18 cellular contexts compared by ENCODE assay signal in the genomic region with DNA sequence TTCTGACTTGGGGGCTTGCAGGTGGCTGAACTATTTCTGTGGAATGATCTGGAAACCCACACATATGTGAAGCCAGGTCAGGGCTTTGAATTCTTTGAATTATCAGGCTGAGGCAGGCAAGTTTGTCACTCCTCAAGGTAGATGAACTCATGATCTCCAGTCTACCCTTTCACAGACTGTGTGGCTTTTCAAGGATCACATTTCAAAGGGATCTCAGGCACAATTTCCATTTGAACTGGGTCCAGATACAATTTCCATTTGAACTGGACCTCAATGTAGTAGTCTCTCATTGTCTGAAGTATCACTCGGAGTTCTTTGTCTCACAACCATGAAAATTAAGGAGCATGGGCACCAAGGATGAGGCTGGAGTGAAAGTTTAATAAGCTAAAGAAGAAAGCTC. TPM values are rescaled to one million over a fixed set of nuclear protein-coding genes. Genes with fewer than 3 reads are reported as not detected.
A peak's percentile ranks its signal among the peaks of the same experiment; 100 is the strongest.
DNase-seq lines count a peak whose midpoint lies in the region; ATAC-seq, FAIRE-seq and TF ChIP-seq lines count a peak whose summit lies in the region.
"Had no signal": no experiment of that assay in that cellular context is flagged by ENCODE, and none has a peak within 500 bp of the region (broad histone marks: within the 10 kb centered on the region; RNA-seq: fewer than 3 reads in every experiment).

No MANE protein-coding gene starts in this region.

- no peaks in the 10 kb centered on the region for H3K79me2 ChIP-seq in HepG2 (ENCODE audit: insufficient read depth, low read length)
- no peaks in the 10 kb centered on the region for H3K79me2 ChIP-seq in H1 (ENCODE audit: control insufficient read depth in 1 of 2, insufficient read depth in 2 of 2, low read length in 2 of 2)

- H2AK5ac ChIP-seq in H1 (ENCODE audit: low read depth, low read length) = no peak overlapping the region

- H2BK20ac ChIP-seq in H1 (ENCODE audit: low read length) = no peak overlapping the region

- H3K18ac ChIP-seq in H1 (ENCODE audit: extremely low read depth, low read length) = no peak overlapping the region; the same call in 1 of the 2 replicates

- peak; percentile 34 for DNase-seq in HepG2 (ENCODE audit: low spot score)
- DNase-seq in right lobe of liver = no peak
- peak; percentile 40 for DNase-seq in SW480 (ENCODE audit: low spot score)
- DNase-seq in H1 (ENCODE audit: low read depth in 1 of 2, low spot score in 2 of 2) = no peak
- no peak for DNase-seq in GM12891 (ENCODE audit: insufficient read length, low spot score)
- DNase-seq in Right ventricle myocardium inferior (ENCODE audit: missing footprints) = no peak
- DNase-seq: C1 segment of cervical spinal cord; Calu3; CD4-positive, alpha-beta memory T cell; COR-L47; DMS53; DMS79 treated with DMSO at 0.1 percent for 48 hours; GF-D8; GOT3; H7; HCEC 1CT had no signal

- WGBS in HepG2 (ENCODE audit: low lambda C conversion rate) = 0% methylated on average over 1 of the region's 1 CpG
- WGBS in right lobe of liver (ENCODE audit: insufficient coverage, low coverage, low lambda C conversion rate, missing lambda C conversion rate) = 100% methylated on average over 1 of the region's 1 CpG
- 79% methylated on average over 1 of the region's 1 CpG; no CpG with 5 or more reads in 1 of the 2 experiments for WGBS in H1 (ENCODE audit: extremely low coverage in 1 of 2, insufficient coverage in 1 of 2, insufficient read length in 1 of 2, insufficient replicate concordance in 2 of 2, low coverage in 1 of 2, low lambda C conversion rate in 2 of 2, missing lambda C conversion rate in 1 of 2), 2 experiments

- TF ChIP-seq POLR2A in HepG2 (IDR thresholded peaks at IDR 0.05; ENCODE audit: insufficient read depth in 1 of 2, low read depth in 2 of 2, low read length in 2 of 2) (no peak), right lobe of liver (IDR thresholded peaks at IDR 0.05) (no peak), H1 (IDR thresholded peaks at IDR 0.05; ENCODE audit: control extremely low read depth in 1 of 2, low read depth in 2 of 2, low read length in 2 of 2) (no peak), GM12891 (IDR thresholded peaks at IDR 0.05; ENCODE audit: low read depth, low read length) (no peak)

- H3K23me2 ChIP-seq in H1 (ENCODE audit: low read depth, low read length) = no peaks in the 10 kb centered on the region

- H3K23ac ChIP-seq in H1 (ENCODE audit: insufficient read length) = no peak overlapping the region

- no peaks in the 10 kb centered on the region for H3K79me1 ChIP-seq in H1 (ENCODE audit: low read depth, low read length)

- no peak overlapping the region for H2BK120ac ChIP-seq in H1 (replicated peaks; ENCODE audit: low read depth, low read length)

- H3K4ac ChIP-seq in H1 (replicated peaks; ENCODE audit: insufficient read length, low read depth, low read length) = no peak overlapping the region

- no peaks in the 10 kb centered on the region for H4K20me1 ChIP-seq in HepG2 (ENCODE audit: insufficient read depth, low read length)
- peaks cover 0 to 2% of the 10 kb centered on the region in 2 experiments for H4K20me1 ChIP-seq in H1 (replicated peaks in 1 of 2; ENCODE audit: control insufficient read depth in 1 of 2, insufficient read depth in 2 of 2, low read length in 2 of 2)

- no peak overlapping the region for H3K4me3 ChIP-seq in HepG2 (replicated peaks in 1 of 3; ENCODE audit: insufficient read depth in 1 of 3, low read depth in 2 of 3, low read length in 3 of 3)
- no peak overlapping the region for H3K4me3 ChIP-seq in right lobe of liver
- H3K4me3 ChIP-seq in H1 (ENCODE audit: extremely low read depth in 1 of 4, insufficient read depth in 2 of 4, low read depth in 3 of 4, low read length in 4 of 4) = no peak overlapping the region

- H3K4me2 ChIP-seq in HepG2 (ENCODE audit: low read depth, low read length) = no peak overlapping the region
- H3K4me2 ChIP-seq in H1 (ENCODE audit: insufficient read depth in 1 of 2, low read depth in 2 of 2, low read length in 2 of 2) = 0 out of 4 replicates have a peak overlapping the region, but pooled peaks of 1 of the 2 experiments have one; percentile 14

- H3K4me1 ChIP-seq in HepG2 (ENCODE audit: insufficient read depth, low read length) (peaks cover 31% of the 10 kb centered on the region), right lobe of liver (no peaks in the 10 kb centered on the region), H1 (replicated peaks in 1 of 4; ENCODE audit: control insufficient read depth in 3 of 4, insufficient read depth in 4 of 4, low read length in 3 of 4) (peaks cover 0 to 2% (median 0%) of the 10 kb centered on the region in 4 experiments; a peak in 1 of 7 replicates)

- no peak overlapping the region for H2BK5ac ChIP-seq in H1 (ENCODE audit: low read depth, low read length)

- BruUV-seq in HepG2 (replicated peaks; lab: Mats Ljungman, UMichigan) = no TSS peak

- in situ Hi-C loops in HepG2 (cut with HindIII; ENCODE audit: extremely low pct_ligation_motif_present, low pct_unique_long_range_greater_than_20kb) = no loop called here

- FAIRE-seq in HepG2 (lab: Jason Lieb, UNC) = no peak
- no peak for FAIRE-seq in H1 (lab: Jason Lieb, UNC)
- FAIRE-seq in GM12891 (lab: Jason Lieb, UNC) = no peak
- FAIRE-seq: GM12892 had no signal

- no peak overlapping the region for H3K56ac ChIP-seq in H1 (replicated peaks; ENCODE audit: insufficient read length, low read depth, low read length)

- no peak overlapping the region for H3K14ac ChIP-seq in H1 (ENCODE audit: insufficient read length)

- intact Hi-C loops in HepG2 (cut with micrococcal nuclease; ENCODE audit: unreplicated experiment) = no loop called here
- intact Hi-C loops in right lobe of liver (cut with DNase I) = no loop called here
- intact Hi-C loops in Right ventricle myocardium inferior (cut with DNase I) = no loop called here

- H3K27me3 ChIP-seq in HepG2 (ENCODE audit: control insufficient read depth in 1 of 2, insufficient read depth in 2 of 2, low read length in 2 of 2) (no peaks in the 10 kb centered on the region), right lobe of liver (no peaks in the 10 kb centered on the region), H1 (replicated peaks in 1 of 4; ENCODE audit: control insufficient read depth in 3 of 4, extremely low read depth in 1 of 4, insufficient read depth in 3 of 4, low read length in 3 of 4) (no peaks in the 10 kb centered on the region)

- no peak overlapping the region for H4K8ac ChIP-seq in H1 (ENCODE audit: extremely low read depth, insufficient read depth, low read length)

- H4K5ac ChIP-seq in H1 (ENCODE audit: insufficient read length, low read depth, low read length) = no peak overlapping the region

- TF ChIP-seq CTCF in HepG2 (CRISPR knock-in tag; IDR thresholded peaks at IDR 0.05) = no peak
- TF ChIP-seq CTCF in right lobe of liver (IDR thresholded peaks at IDR 0.05) = no peak
- no peak for TF ChIP-seq CTCF in H1 (IDR thresholded peaks at IDR 0.05; ENCODE audit: control extremely low read depth in 1 of 3, insufficient read depth in 1 of 3, low read depth in 1 of 3, low read length in 3 of 3)

- POLR2A ChIA-PET in HepG2 (lab: Yijun Ruan, JAX) (no interaction called here), H1 (lab: Charles Lee; ENCODE audit: partially characterized antibody) (no interaction called here)

- H4K91ac ChIP-seq in H1 (replicated peaks; ENCODE audit: insufficient read length, low read length) = no peak overlapping the region

- H3K27ac ChIP-seq in HepG2 (ENCODE audit: extremely low read length, insufficient read depth, low read length) (no peak overlapping the region), right lobe of liver (no peak overlapping the region), H1 (ENCODE audit: low read depth, low read length) (no peak overlapping the region)

- H2BK12ac ChIP-seq in H1 (ENCODE audit: low read depth, low read length) = no peak overlapping the region

- H2BK15ac ChIP-seq in H1 (ENCODE audit: low read length) = no peak overlapping the region

- TF ChIP-seq EP300 in HepG2 (IDR thresholded peaks at IDR 0.05; ENCODE audit: low read depth in 2 of 2, low read length in 2 of 2) = no peak
- no peak for TF ChIP-seq EP300 in HepG2 (CRISPR knock-in tag; IDR thresholded peaks at IDR 0.05; ENCODE audit: borderline replicate concordance)
- TF ChIP-seq EP300 in H1 (IDR thresholded peaks at IDR 0.05; ENCODE audit: borderline replicate concordance in 1 of 2, low read depth in 2 of 2, low read length in 2 of 2) = no peak

- H3K9ac ChIP-seq in HepG2 (ENCODE audit: insufficient read depth, low read depth, low read length) (no peak overlapping the region), H1 (replicated peaks in 1 of 4; ENCODE audit: extremely low read depth in 1 of 4, low read depth in 3 of 4, low read length in 3 of 4) (no peak overlapping the region)

- H3K36me3 ChIP-seq in HepG2 (replicated peaks in 1 of 2; ENCODE audit: control insufficient read depth in 1 of 2, insufficient read depth in 2 of 2, low read length in 2 of 2) = no peaks in the 10 kb centered on the region
- H3K36me3 ChIP-seq in right lobe of liver = no peaks in the 10 kb centered on the region
- H3K36me3 ChIP-seq in H1 (ENCODE audit: control insufficient read depth in 2 of 4, insufficient read depth in 4 of 4, low read length in 3 of 4) = no peaks in the 10 kb centered on the region

- ATAC-seq in HepG2 (peak; percentile 50; the same call in 2 of the 3 replicates), right lobe of liver (no peak), HG02981 (IDR thresholded peaks at IDR 0.05; ENCODE audit: unreplicated experiment) (no peak), Right ventricle myocardium inferior (no peak)

- TF ChIP-seq RAD21 in HepG2 (CRISPR knock-in tag; IDR thresholded peaks at IDR 0.05) (no peak), H1 (IDR thresholded peaks at IDR 0.05 in 1 of 2, conservative IDR thresholded peaks at IDR 0.05 in 1 of 2; ENCODE audit: low read depth in 2 of 2, low read length in 2 of 2) (no peak)

- H2AFZ ChIP-seq in HepG2 (ENCODE audit: low read length) = no peak overlapping the region
- H2AFZ ChIP-seq in H1 (ENCODE audit: low read length) = 0 out of 2 replicates have a peak overlapping the region, but pooled peaks have one; percentile 35

- H3K9me3 ChIP-seq in HepG2 (ENCODE audit: low read length) (no peaks in the 10 kb centered on the region), right lobe of liver (no peaks in the 10 kb centered on the region), H1 (ENCODE audit: insufficient read depth in 2 of 2, low read depth in 1 of 2, low read length in 1 of 2) (no peaks in the 10 kb centered on the region)

- CTCF ChIA-PET in HepG2 (lab: Yijun Ruan, JAX; ENCODE audit: low intra/inter-chr PET ratio, low total read pairs) = no interaction called here
- CTCF ChIA-PET in H1 (lab: Charles Lee; ENCODE audit: partially characterized antibody) = interaction anchor here (0.6 to 2.0 kb wide), 3 partner anchors 9 to 17 kb away, joined by 3 to 6 read pairs (median 3); no protein-coding TSS in a partner anchor

RNA-seq across cellular contexts. Expression of gene EIF4H, which starts 25.7 kb away (rescaled TPM):
- total RNA-seq in HepG2 (2016; rRNA removed; fragmentation: Illumina TruSeq; extraction: Trizol) (321 and 356 TPM in 2 replicates), right lobe of liver (100 to 1,000 TPM; 117 to 128 (median 118) TPM), Right ventricle myocardium inferior (172 TPM)
- total RNA-seq in HepG2 (2016; cell fraction: cytosol; rRNA removed; fragmentation: Illumina TruSeq; extraction: Trizol; ENCODE audit: low read depth) = 23.2 and 29.3 TPM in 2 replicates
- 329 and 330 TPM in 2 replicates for total RNA-seq in HepG2 (2016; cell fraction: insoluble cytoplasmic fraction; rRNA removed; fragmentation: Illumina TruSeq; extraction: Trizol)
- total RNA-seq in HepG2 (2016; cell fraction: membrane; rRNA removed; fragmentation: Illumina TruSeq; extraction: Trizol) = 89.4 and 96.4 TPM in 2 replicates
- 126 and 145 TPM in 2 replicates for total RNA-seq in HepG2 (2016; cell fraction: nucleus; rRNA removed; fragmentation: Illumina TruSeq; extraction: Trizol)
- polyA plus RNA-seq in HepG2 (2011; rRNA removed) (200 and 232 TPM in 2 replicates), H1 (2011; rRNA removed) (323 and 414 TPM in 2 replicates)
- polyA plus RNA-seq in HepG2 (2011; cell fraction: cytosol; rRNA removed) = 246 and 252 TPM in 2 replicates
- 96.2 and 102 TPM in 2 replicates for polyA plus RNA-seq in HepG2 (2011; cell fraction: nucleus; rRNA removed)
- polyA plus RNA-seq in HepG2 (2012) = 170 and 183 TPM in 2 replicates
- 19.6 and 20.9 TPM in 2 replicates for polyA plus RNA-seq in HepG2 (2016; cell fraction: cytosol; fragmentation: Illumina TruSeq; extraction: Trizol; ENCODE audit: low read depth)
- polyA plus RNA-seq in HepG2 (2016; cell fraction: insoluble cytoplasmic fraction; fragmentation: Illumina TruSeq; extraction: Trizol; ENCODE audit: low read depth) = 319 and 333 TPM in 2 replicates
- polyA plus RNA-seq in HepG2 (2016; cell fraction: membrane; fragmentation: Illumina TruSeq; extraction: Trizol; ENCODE audit: low read depth) = 53.6 and 62.6 TPM in 2 replicates
- 181 and 191 TPM in 2 replicates for polyA plus RNA-seq in HepG2 (2016; cell fraction: nucleus; fragmentation: Illumina TruSeq; extraction: Trizol; ENCODE audit: insufficient read depth, low read depth)
- polyA minus RNA-seq in HepG2 (2011; rRNA and poly(A)+ RNA removed; ENCODE audit: low replicate concordance) = 265 and 269 TPM in 2 replicates
- polyA minus RNA-seq in HepG2 (2011; cell fraction: cytosol; rRNA and poly(A)+ RNA removed) = 130 and 142 TPM in 2 replicates
- polyA minus RNA-seq in HepG2 (2011; cell fraction: nucleus; rRNA and poly(A)+ RNA removed) = 82.8 and 86.5 TPM in 2 replicates
- total RNA-seq in H1 (2021; fragmentation: NEBNext Ultra II Directional; extraction: Animal tissue kit (Norgen Biotek cat#: 25700)) = 359 and 382 TPM in 2 replicates
- 380 TPM for polyA plus RNA-seq in H1 (2011; cell fraction: cytosol; rRNA removed)
- 274 TPM for polyA plus RNA-seq in H1 (2011; cell fraction: nucleus; rRNA removed)
- 322 to 343 TPM (median 323 TPM) in 4 replicates for polyA plus RNA-seq in H1 (2012, experiment 1 of 2)
- 162 TPM for polyA plus RNA-seq in H1 (2012, experiment 2 of 2)
- polyA plus RNA-seq in H1 (2013, experiment 1 of 2) = 194 TPM
- polyA plus RNA-seq in H1 (2013, experiment 2 of 2) = 197 TPM
- 210 and 212 TPM in 2 replicates for polyA minus RNA-seq in H1 (2011; rRNA and poly(A)+ RNA removed)
- polyA minus RNA-seq in H1 (2011; cell fraction: cytosol; rRNA and poly(A)+ RNA removed) = 180 TPM
- polyA minus RNA-seq in H1 (2011; cell fraction: nucleus; rRNA and poly(A)+ RNA removed) = 113 TPM
- polyA plus RNA-seq in GM12891 (2012; ENCODE audit: low read depth, missing spikeins) = 285 TPM

Comparison
In these comparisons a context has a peak if more than half of its experiments do, and no peak if none do; other contexts are left out.
1. DNase-seq: peak in HepG2 (single experiment) and SW480 (single experiment); none in right lobe of liver (0 of 3), H1 (0 of 2), GM12891 (single experiment) and Right ventricle myocardium inferior (single experiment).